Comparison of ENCODE assay signal across 19 cellular contexts in the genomic region with DNA sequence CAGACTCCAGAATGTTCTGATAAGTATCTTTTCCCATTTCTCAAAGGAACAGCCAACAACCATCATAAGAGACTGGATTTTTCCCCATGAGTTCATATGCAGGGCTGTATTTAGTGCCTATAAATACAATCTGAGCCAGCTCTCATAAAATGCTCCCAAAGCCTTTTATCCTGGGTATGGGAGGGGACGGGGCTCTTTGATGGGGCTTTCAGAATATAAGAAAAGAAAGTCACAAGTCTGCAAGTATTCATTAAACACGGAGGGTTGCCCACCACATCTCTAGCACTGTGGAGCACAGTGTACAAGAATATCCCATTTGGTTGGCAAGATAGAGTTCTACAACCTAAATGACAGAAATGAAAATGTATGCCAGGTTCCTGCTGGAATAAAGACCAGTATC. TPM values are rescaled to one million over a fixed set of nuclear protein-coding genes. Genes with fewer than 3 reads are reported as not detected.
"Had no signal": no experiment of that assay in that cellular context is flagged by ENCODE, and none has a peak within 500 bp of the region (broad histone marks: within the 10 kb centered on the region; RNA-seq: fewer than 3 reads in every experiment).

No MANE protein-coding gene starts in this region.

- H3K27ac Mint-ChIP-seq: activated B cell treated with CpG ODN at 0.5 μM for 24 hours; activated CD4-positive, alpha-beta memory T cell treated with anti-CD3 and anti-CD28 coated beads, Interleukin-2, amount 10 ng/mL, durations not matched to agents 7 days and 5 days; activated CD8-positive, alpha-beta memory T cell treated with anti-CD3 and anti-CD28 coated beads, Interleukin-2, amount 10 ng/mL, durations not matched to agents 7 days and 5 days; activated naive CD4-positive, alpha-beta T cell treated with anti-CD3 and anti-CD28 coated beads for 36 hours; activated naive CD8-positive, alpha-beta T cell treated with anti-CD3 and anti-CD28 coated beads, Interleukin-2, amount 50 U/mL, for 24 hours; effector memory CD8-positive, alpha-beta T cell; memory B cell; naive thymus-derived CD4-positive, alpha-beta T cell; stimulated activated effector memory CD8-positive, alpha-beta T cell treated with anti-CD3 and anti-CD28 coated beads, Interleukin-12 subunit alpha, Interleukin-12 subunit beta, amount 100 ng/mL, for 72 hours; T-cell had no signal

- H3K36me3 Mint-ChIP-seq: activated CD8-positive, alpha-beta memory T cell treated with anti-CD3 and anti-CD28 coated beads, Interleukin-2, amount 10 ng/mL, durations not matched to agents 7 days and 5 days; naive thymus-derived CD4-positive, alpha-beta T cell; stimulated activated effector memory CD8-positive, alpha-beta T cell treated with anti-CD3 and anti-CD28 coated beads, Interleukin-12 subunit alpha, Interleukin-12 subunit beta, amount 100 ng/mL, for 72 hours; T-cell had no signal

- H3K9me3 ChIP-seq: gastrocnemius medialis, heart left ventricle, ovary, thyroid gland had no signal

- H3K9me3 Mint-ChIP-seq: activated B cell treated with CpG ODN at 0.5 μM for 24 hours; activated naive CD4-positive, alpha-beta T cell treated with anti-CD3 and anti-CD28 coated beads for 36 hours; activated naive CD8-positive, alpha-beta T cell treated with anti-CD3 and anti-CD28 coated beads, Interleukin-2, amount 50 U/mL, for 24 hours; effector memory CD8-positive, alpha-beta T cell; stimulated activated effector memory CD8-positive, alpha-beta T cell treated with anti-CD3 and anti-CD28 coated beads, Interleukin-12 subunit alpha, Interleukin-12 subunit beta, amount 100 ng/mL, for 72 hours; T-cell had no signal

- H3K27ac ChIP-seq: cardiac muscle cell, epithelial cell of prostate, ovary, thyroid gland had no signal

- H3K4me3 Mint-ChIP-seq: activated B cell treated with CpG ODN at 0.5 μM for 24 hours; activated CD4-positive, alpha-beta memory T cell treated with anti-CD3 and anti-CD28 coated beads, Interleukin-2, amount 10 ng/mL, durations not matched to agents 7 days and 5 days; activated CD8-positive, alpha-beta memory T cell treated with anti-CD3 and anti-CD28 coated beads, Interleukin-2, amount 10 ng/mL, durations not matched to agents 7 days and 5 days; activated naive CD4-positive, alpha-beta T cell treated with anti-CD3 and anti-CD28 coated beads for 36 hours; activated naive CD8-positive, alpha-beta T cell treated with anti-CD3 and anti-CD28 coated beads, Interleukin-2, amount 50 U/mL, for 24 hours; effector memory CD8-positive, alpha-beta T cell; memory B cell; naive thymus-derived CD4-positive, alpha-beta T cell; stimulated activated effector memory CD8-positive, alpha-beta T cell treated with anti-CD3 and anti-CD28 coated beads, Interleukin-12 subunit alpha, Interleukin-12 subunit beta, amount 100 ng/mL, for 72 hours; T-cell had no signal

- H3K4me3 ChIP-seq: cardiac muscle cell, gastrocnemius medialis, heart left ventricle, ovary, thyroid gland had no signal

- DNase-seq: activated B cell treated with CpG ODN at 0.5 μM for 24 hours; activated CD4-positive, alpha-beta memory T cell treated with anti-CD3 and anti-CD28 coated beads, Interleukin-2, amount 10 ng/mL, durations not matched to agents 7 days and 5 days; activated CD4-positive, alpha-beta T cell treated with anti-CD3 and anti-CD28 coated beads for 4 hours; activated naive CD4-positive, alpha-beta T cell treated with anti-CD3 and anti-CD28 coated beads for 36 hours; activated naive CD8-positive, alpha-beta T cell treated with anti-CD3 and anti-CD28 coated beads, Interleukin-2, amount 50 U/mL, for 24 hours; effector memory CD8-positive, alpha-beta T cell; gastrocnemius medialis; heart left ventricle; kidney glomerular epithelial cell; naive thymus-derived CD4-positive, alpha-beta T cell; ovary; stimulated activated CD4-positive, alpha-beta T cell treated with anti-CD3 and anti-CD28 coated beads, Interleukin-4, amount 100 ng/mL, for 24 hours; T-cell; thyroid gland had no signal

- H3K36me3 ChIP-seq: cardiac muscle cell, gastrocnemius medialis, heart left ventricle, ovary, thyroid gland had no signal

- H3K27me3 Mint-ChIP-seq: activated B cell treated with CpG ODN at 0.5 μM for 24 hours; activated naive CD8-positive, alpha-beta T cell treated with anti-CD3 and anti-CD28 coated beads, Interleukin-2, amount 50 U/mL, for 24 hours; memory B cell had no signal

- H3K27me3 ChIP-seq: cardiac muscle cell, gastrocnemius medialis, heart left ventricle, ovary, thyroid gland had no signal

RNA-seq across cellular contexts. Expression of gene LYVE1, which starts 50.8 kb away (rescaled TPM):
- total RNA-seq: activated B cell treated with CpG ODN at 0.5 μM for 24 hours; activated CD4-positive, alpha-beta memory T cell treated with anti-CD3 and anti-CD28 coated beads, Interleukin-2, amount 10 ng/mL, durations not matched to agents 7 days and 5 days; activated CD8-positive, alpha-beta memory T cell treated with anti-CD3 and anti-CD28 coated beads, Interleukin-2, amount 10 ng/mL, durations not matched to agents 7 days and 5 days; activated naive CD4-positive, alpha-beta T cell treated with anti-CD3 and anti-CD28 coated beads for 36 hours; cardiac muscle cell; naive thymus-derived CD4-positive, alpha-beta T cell had no signal
